In the genomic region with DNA sequence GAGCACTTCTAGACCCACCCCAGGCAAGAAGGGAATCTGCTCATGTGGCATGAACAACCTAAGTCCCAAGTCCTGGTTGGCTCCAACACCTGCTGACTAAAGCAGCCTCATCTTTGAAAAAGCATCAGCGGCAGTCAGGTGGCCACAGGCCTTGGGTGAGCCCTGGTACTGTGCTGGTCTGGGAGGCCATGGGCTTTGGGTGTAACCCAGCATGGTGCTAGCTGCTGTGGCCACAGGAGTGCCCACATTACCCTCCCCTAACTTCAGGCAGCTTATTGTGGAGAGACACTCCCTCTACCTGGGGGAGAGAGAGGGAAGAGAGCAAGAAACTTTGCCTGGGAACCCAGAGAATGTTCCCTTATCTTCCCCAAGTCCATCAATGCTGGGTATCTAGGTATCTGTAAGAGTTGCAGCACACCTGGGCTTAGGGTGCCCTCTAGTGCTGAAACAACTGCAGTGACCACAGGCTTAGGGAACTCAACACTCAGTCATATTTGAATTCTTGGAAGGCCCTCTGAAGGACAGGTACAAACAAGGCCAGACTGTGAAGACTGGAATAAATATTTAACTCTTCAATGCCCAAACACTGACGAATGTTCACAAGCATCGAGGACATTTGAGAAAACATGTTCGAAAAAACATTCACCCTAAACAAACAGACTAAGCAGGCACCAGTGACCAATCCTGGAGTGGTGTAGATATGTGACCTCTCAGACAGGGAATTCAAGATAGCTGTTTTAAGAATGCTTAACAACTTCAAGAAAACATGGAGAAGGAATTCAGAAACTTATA, we compare ENCODE assay signal across 9 cellular contexts.
A peak's percentile ranks its signal among the peaks of the same experiment; 100 is the strongest.
DNase-seq lines count a peak whose midpoint lies in the region; ATAC-seq and TF ChIP-seq lines count a peak whose summit lies in the region.
"Had no signal": no experiment of that assay in that cellular context is flagged by ENCODE, and none has a peak within 500 bp of the region (broad histone marks: within the 10 kb centered on the region; RNA-seq: fewer than 3 reads in every experiment).

No MANE protein-coding gene starts in this region.

- no peak overlapping the region for H3K4me2 ChIP-seq in DOHH2 (ENCODE audit: low read length)

- H3K36me3 ChIP-seq in DOHH2 (ENCODE audit: control insufficient read depth, low read length): peaks cover 90% of the 10 kb centered on the region

- intact Hi-C loops in left colon (cut with DNase I, micrococcal nuclease): no loop called here

- H3K79me2 ChIP-seq in DOHH2 (ENCODE audit: control insufficient read depth, low read length): peaks cover 3% of the 10 kb centered on the region; the same call in 1 of the 2 replicates

- H3K9me3 ChIP-seq in DOHH2 (ENCODE audit: control insufficient read depth, insufficient read depth, low read length): peaks cover 7% of the 10 kb centered on the region; the same call in 1 of the 2 replicates

- ATAC-seq in left colon (peak; percentile 86), HG02970 (IDR thresholded peaks at IDR 0.05; ENCODE audit: low FRiP score, unreplicated experiment) (no peak), HG03108 (IDR thresholded peaks at IDR 0.05; ENCODE audit: unreplicated experiment) (no peak)

- H3K27me3 ChIP-seq in DOHH2 (ENCODE audit: control insufficient read depth, low read length): no peaks in the 10 kb centered on the region

- no peaks in the 10 kb centered on the region for H4K20me1 ChIP-seq in DOHH2 (ENCODE audit: control insufficient read depth, insufficient read depth, low read depth, low read length)

- H3K27ac ChIP-seq in DOHH2 (ENCODE audit: low read depth, low read length) (no peak overlapping the region), VCaP (no peak overlapping the region)
- H3K27ac ChIP-seq: HL-60 had no signal

- H3K9me2 ChIP-seq in DOHH2 (replicated peaks; ENCODE audit: control insufficient read depth, low read length): no peaks in the 10 kb centered on the region

- H3K4me3 ChIP-seq in DOHH2 (ENCODE audit: low read length): no peak overlapping the region

- DNase-seq in HK-2 (ENCODE audit: unreplicated experiment): peak; percentile 14
- DNase-seq in left colon: peak in 1 of 2 donors; percentile 27
- no peak for DNase-seq in mesenteric fat pad (ENCODE audit: low spot score)
- no peak for DNase-seq in DMS79 (lab: John Stamatoyannopoulos, UW)

- no peaks in the 10 kb centered on the region for H3F3A ChIP-seq in DOHH2 (ENCODE audit: control insufficient read depth, insufficient read depth)

- H3K4me1 ChIP-seq in DOHH2 (ENCODE audit: control insufficient read depth, low read length): no peaks in the 10 kb centered on the region

- TF ChIP-seq CTCF in DOHH2 (IDR thresholded peaks at IDR 0.05; ENCODE audit: low read depth, low read length, poor library complexity, severe bottlenecking): peak; percentile 76
- TF ChIP-seq CTCF in VCaP (conservative IDR thresholded peaks at IDR 0.05): peak; percentile 96
